ENCODE assay signal across 1 cellular context in the genomic region with DNA sequence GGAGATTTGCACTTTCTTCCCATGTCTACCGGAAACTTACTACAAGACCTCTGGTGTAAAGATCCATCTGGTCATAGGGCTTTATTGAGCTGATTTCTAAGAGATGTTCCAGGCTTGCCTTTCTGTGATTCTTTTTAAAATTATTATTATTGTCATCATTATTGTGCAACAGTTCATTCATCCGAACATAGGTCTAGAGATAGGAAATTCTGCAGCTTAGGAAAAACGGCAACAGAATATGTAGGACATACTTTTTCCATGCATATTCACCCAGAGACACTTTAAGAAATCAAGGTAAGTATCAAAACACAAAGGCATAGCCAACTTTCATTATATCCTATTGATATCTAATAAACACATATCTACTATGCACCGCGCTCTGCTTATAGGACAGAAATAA.
A peak's percentile ranks its signal among the peaks of the same experiment; 100 is the strongest.
TF ChIP-seq lines count a peak whose summit lies in the region.

No MANE protein-coding gene starts in this region.

TF ChIP-seq in IMR-90, 13 proteins besides CTCF, POLR2A, EP300 and RAD21:
- TF ChIP-seq, protein P1, sequence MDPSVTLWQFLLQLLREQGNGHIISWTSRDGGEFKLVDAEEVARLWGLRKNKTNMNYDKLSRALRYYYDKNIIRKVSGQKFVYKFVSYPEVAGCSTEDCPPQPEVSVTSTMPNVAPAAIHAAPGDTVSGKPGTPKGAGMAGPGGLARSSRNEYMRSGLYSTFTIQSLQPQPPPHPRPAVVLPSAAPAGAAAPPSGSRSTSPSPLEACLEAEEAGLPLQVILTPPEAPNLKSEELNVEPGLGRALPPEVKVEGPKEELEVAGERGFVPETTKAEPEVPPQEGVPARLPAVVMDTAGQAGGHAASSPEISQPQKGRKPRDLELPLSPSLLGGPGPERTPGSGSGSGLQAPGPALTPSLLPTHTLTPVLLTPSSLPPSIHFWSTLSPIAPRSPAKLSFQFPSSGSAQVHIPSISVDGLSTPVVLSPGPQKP (IDR thresholded peaks at IDR 0.05; ENCODE audit: borderline replicate concordance, low read depth, low read length): no peak
- TF ChIP-seq RFX5 (IDR thresholded peaks at IDR 0.05; ENCODE audit: low read depth, low read length): no peak
- TF ChIP-seq CEBPB (IDR thresholded peaks at IDR 0.05; ENCODE audit: low read depth, low read length): peak; percentile 52
